ENCODE assay signal across 9 cellular contexts in the genomic region with DNA sequence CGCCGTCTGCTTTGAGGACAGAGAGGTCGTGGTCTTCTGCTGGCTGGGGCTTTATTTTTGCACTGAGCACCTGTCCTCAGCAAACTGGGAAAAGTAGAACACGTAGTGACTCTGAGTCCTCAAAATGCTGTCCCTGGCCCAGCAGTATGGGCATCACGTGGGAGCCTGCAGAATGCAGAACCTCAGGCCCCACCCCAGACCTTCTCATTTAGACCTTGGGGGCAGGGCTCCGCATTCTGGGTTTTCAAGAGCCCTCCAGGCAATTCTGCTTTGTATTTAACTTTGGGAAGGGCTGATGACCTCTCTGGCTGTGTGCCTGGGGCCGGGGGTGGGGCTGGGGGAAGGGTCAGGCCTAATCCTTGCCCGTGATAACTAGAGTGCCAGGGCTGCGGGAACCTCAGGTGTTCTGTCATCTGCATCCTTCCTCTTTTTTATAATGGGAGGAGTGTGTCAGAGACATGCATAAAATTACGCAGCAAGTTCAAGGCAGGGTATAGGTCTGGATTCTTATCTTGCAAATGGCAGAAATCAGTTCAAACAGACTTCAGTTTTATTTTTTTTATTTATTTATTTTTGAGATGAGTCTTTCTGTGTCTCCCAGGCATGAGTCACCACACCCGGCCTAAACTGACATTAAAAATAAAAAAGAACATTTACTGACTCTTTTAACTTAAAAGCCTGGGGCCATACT. TPM values are rescaled to one million over a fixed set of nuclear protein-coding genes. Genes with fewer than 3 reads are reported as not detected.
DNase-seq lines count a peak whose midpoint lies in the region; ATAC-seq and TF ChIP-seq lines count a peak whose summit lies in the region.
"Had no signal": no experiment of that assay in that cellular context is flagged by ENCODE, and none has a peak within 500 bp of the region (broad histone marks: within the 10 kb centered on the region; RNA-seq: fewer than 3 reads in every experiment).

No MANE protein-coding gene starts in this region.

- H3K4me3 Mint-ChIP-seq in activated T-cell treated with anti-CD3 and anti-CD28 coated beads, Interleukin-2, amount 50 U/mL, for 4 hours, result no peak overlapping the region

- H3K9me3 Mint-ChIP-seq in activated T-cell treated with anti-CD3 and anti-CD28 coated beads, Interleukin-2, amount 50 U/mL, for 4 hours, result no peaks in the 10 kb centered on the region

- H3K27me3 Mint-ChIP-seq in activated T-cell treated with anti-CD3 and anti-CD28 coated beads, Interleukin-2, amount 50 U/mL, for 4 hours (ENCODE audit: low read depth), result no peaks in the 10 kb centered on the region

- peaks cover 34% of the 10 kb centered on the region for H3K4me1 Mint-ChIP-seq in activated T-cell treated with anti-CD3 and anti-CD28 coated beads, Interleukin-2, amount 50 U/mL, for 4 hours (ENCODE audit: low read depth)

- TF ChIP-seq CTCF in choroid plexus epithelial cell (conservative IDR thresholded peaks at IDR 0.05; ENCODE audit: low read depth, low read length) (no peak), omental fat pad (IDR thresholded peaks at IDR 0.05) (no peak)

- peaks cover 27% of the 10 kb centered on the region for H3K36me3 Mint-ChIP-seq in activated T-cell treated with anti-CD3 and anti-CD28 coated beads, Interleukin-2, amount 50 U/mL, for 4 hours (ENCODE audit: insufficient read depth)

- DNase-seq in ELR (ENCODE audit: low read depth), result peak; percentile 77
- peak; percentile 62 for DNase-seq in NCI-H2029 treated with DMSO at 0.1 percent for 48 hours (lab: John Stamatoyannopoulos, UW)
- peak; percentile 23 for DNase-seq in choroid plexus epithelial cell (ENCODE audit: low read depth)
- DNase-seq in omental fat pad (ENCODE audit: low spot score), result no peak
- no peak for DNase-seq in HUDEP-2 (lab: John Stamatoyannopoulos, UW; ENCODE audit: unreplicated experiment in 76 of 76)
- DNase-seq in foreskin melanocyte, result no peak
- no peak for DNase-seq in activated T-cell treated with anti-CD3 and anti-CD28 coated beads, Interleukin-2, amount 50 U/mL, for 4 hours
- DNase-seq: GDM1, MM.1S had no signal

- peak; percentile 3 for ATAC-seq in omental fat pad (ENCODE audit: low FRiP score)
- no peak for ATAC-seq in activated T-cell treated with anti-CD3 and anti-CD28 coated beads, Interleukin-2, amount 50 U/mL, for 4 hours

- no peak overlapping the region for H3K4me3 ChIP-seq in choroid plexus epithelial cell (ENCODE audit: low read depth, low read length)

RNA-seq across cellular contexts. Expression of gene SLC6A6, which starts 11.1 kb away (rescaled TPM):
- total RNA-seq in omental fat pad, result 10 to 100 TPM; 35.7 to 75.2 (median 56.4) TPM
- 10 to 100 TPM; 47.6 to 54.2 (median 51.2) TPM for total RNA-seq in activated T-cell treated with anti-CD3 and anti-CD28 coated beads, Interleukin-2, amount 50 U/mL, for 4 hours

Comparison
In these comparisons a context has a peak if more than half of its experiments do, and no peak if none do; other contexts are left out.
1. DNase-seq: peak in ELR (single experiment), NCI-H2029 treated with DMSO at 0.1 percent for 48 hours (single experiment) and choroid plexus epithelial cell (single experiment); none in omental fat pad (single experiment), HUDEP-2 (0 of 76), foreskin melanocyte (single experiment) and activated T-cell treated with anti-CD3 and anti-CD28 coated beads, Interleukin-2, amount 50 U/mL, for 4 hours (single experiment).